Comparison of ENCODE assay signal across 19 cellular contexts in the genomic region with DNA sequence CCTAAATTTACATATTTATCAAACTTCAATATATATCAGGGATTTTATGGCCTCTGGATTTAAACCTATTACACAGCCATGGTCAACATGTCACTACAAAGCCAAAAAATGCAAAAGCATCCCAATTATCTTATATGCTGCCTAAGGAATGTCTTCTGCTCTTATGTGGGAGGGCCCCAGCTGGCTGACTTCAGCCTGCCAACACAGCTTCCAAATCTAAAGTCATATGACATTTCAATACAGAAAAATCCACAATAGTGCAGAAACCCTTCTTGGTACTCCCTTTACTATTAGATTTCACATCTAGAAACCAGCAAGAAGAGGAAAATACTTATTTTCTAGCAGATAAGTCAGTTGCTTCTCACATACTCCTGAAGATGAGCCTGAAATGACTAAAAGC. TPM values are rescaled to one million over a fixed set of nuclear protein-coding genes. Genes with fewer than 3 reads are reported as not detected.
DNase-seq lines count a peak whose midpoint lies in the region; TF ChIP-seq lines count a peak whose summit lies in the region.
"Had no signal": no experiment of that assay in that cellular context is flagged by ENCODE, and none has a peak within 500 bp of the region (broad histone marks: within the 10 kb centered on the region; RNA-seq: fewer than 3 reads in every experiment).

No MANE protein-coding gene starts in this region.

- no peaks in the 10 kb centered on the region for H3K27me3 ChIP-seq in MG63
- H3K27me3 ChIP-seq: stomach, upper lobe of right lung had no signal

- H3K4me1 Mint-ChIP-seq in mesothelial cell of epicardium = peaks cover 37% of the 10 kb centered on the region

- H3K4me3 ChIP-seq in MG63 = no peak overlapping the region
- H3K4me3 ChIP-seq: stomach, upper lobe of right lung had no signal

- DNase-seq in MG63 (peak; percentile 6), dedifferentiated amniotic fluid mesenchymal stem cell (ENCODE audit: extremely low spot score) (peak; percentile 37), mesothelial cell of epicardium (ENCODE audit: low spot score in 2 of 2, unreplicated experiment in 2 of 2) (no peak), substantia nigra (lab: John Stamatoyannopoulos, UW) (no peak), RPMI8226 (no peak), NOMO-1 treated with dmso at 0.1 percent for 144 hours (lab: John Stamatoyannopoulos, UW; ENCODE audit: unreplicated experiment) (no peak), SK-N-DZ (ENCODE audit: low spot score) (no peak)
- DNase-seq: activated CD4-positive, alpha-beta T cell treated with anti-CD3 and anti-CD28 coated beads for 1 hour; activated naive CD4-positive, alpha-beta T cell treated with anti-CD3 and anti-CD28 coated beads, Interleukin-2, amount 50 U/mL, for 16 hours; AML-193; cortex of kidney; left cardiac atrium; NCI-H1436 treated with DMSO at 0.1 percent for 48 hours; NCI-H2171; NCI-H526; stimulated activated CD4-positive, alpha-beta T cell treated with anti-CD3 and anti-CD28 coated beads, Interleukin-4, amount 100 ng/mL, for 24 hours; stomach; SW 1271; upper lobe of right lung had no signal

- peak overlapping the region; percentile 35 for H3K27ac ChIP-seq in substantia nigra (ENCODE audit: low read depth, low read length, poor library complexity, severe bottlenecking)
- H3K27ac ChIP-seq: stomach, upper lobe of right lung had no signal

- no peak overlapping the region for H3K4me3 Mint-ChIP-seq in mesothelial cell of epicardium

- no peaks in the 10 kb centered on the region for H3K27me3 Mint-ChIP-seq in mesothelial cell of epicardium (ENCODE audit: low read depth)

- H3K9me3 ChIP-seq in MG63 = no peaks in the 10 kb centered on the region
- H3K9me3 ChIP-seq: stomach, upper lobe of right lung had no signal

- H3K9me3 Mint-ChIP-seq in mesothelial cell of epicardium = no peaks in the 10 kb centered on the region

- H3K27ac Mint-ChIP-seq in mesothelial cell of epicardium = peak overlapping the region; percentile 86

- H3K36me3 ChIP-seq in MG63 = peaks cover 85% of the 10 kb centered on the region
- H3K36me3 ChIP-seq: upper lobe of right lung had no signal

- H3K36me3 Mint-ChIP-seq in mesothelial cell of epicardium = peaks cover 17% of the 10 kb centered on the region

- no peak for TF ChIP-seq CTCF in mesothelial cell of epicardium (IDR thresholded peaks at IDR 0.05; ENCODE audit: unreplicated experiment)

RNA-seq across cellular contexts. Expression of a gene that starts 6.4 kb away (rescaled TPM):
- 493 and 609 TPM in 2 replicates for total RNA-seq in MG63 (2014; rRNA removed; shearing (Covaris generic); ENCODE audit: low replicate concordance)
- total RNA-seq in mesothelial cell of epicardium = 179 to 196 TPM (median 187 TPM) in 3 replicates
- polyA plus RNA-seq in SK-N-DZ (2014; cell fraction: cytosol; rRNA removed) = 312 and 314 TPM in 2 replicates
- 282 and 316 TPM in 2 replicates for polyA plus RNA-seq in SK-N-DZ (2014; cell fraction: nucleus; rRNA removed)

Comparison
In these comparisons a context has a peak if more than half of its experiments do, and no peak if none do; other contexts are left out.
1. DNase-seq: peak in MG63 (single experiment) and dedifferentiated amniotic fluid mesenchymal stem cell (single experiment); none in mesothelial cell of epicardium (0 of 2), substantia nigra (0 of 49), RPMI8226 (single experiment), NOMO-1 treated with dmso at 0.1 percent for 144 hours (single experiment) and SK-N-DZ (single experiment).